ENCODE assay signal across 8 cellular contexts in genomic region chr10:99312501-99312900, GRCh38. TPM values are rescaled to one million over a fixed set of nuclear protein-coding genes. Genes with fewer than 3 reads are reported as not detected.
"Had no signal": no experiment of that assay in that cellular context is flagged by ENCODE, and none has a peak within 500 bp of the region (broad histone marks: within the 10 kb centered on the region; RNA-seq: fewer than 3 reads in every experiment).

No MANE protein-coding gene starts in this region.

- H3K4me3 ChIP-seq: GM12878 had no signal

- FAIRE-seq: G401.6, GM12878, GM12891, GM12892, GM18507, GM19239 had no signal

- DNase-seq: GDM1, GF-D8 had no signal

- ATAC-seq: GM12878 had no signal

RNA-seq across cellular contexts. Expression of gene CNNM1, which starts 16.7 kb away (rescaled TPM):
- total RNA-seq: GM12878 had no signal
